In the genomic region with DNA sequence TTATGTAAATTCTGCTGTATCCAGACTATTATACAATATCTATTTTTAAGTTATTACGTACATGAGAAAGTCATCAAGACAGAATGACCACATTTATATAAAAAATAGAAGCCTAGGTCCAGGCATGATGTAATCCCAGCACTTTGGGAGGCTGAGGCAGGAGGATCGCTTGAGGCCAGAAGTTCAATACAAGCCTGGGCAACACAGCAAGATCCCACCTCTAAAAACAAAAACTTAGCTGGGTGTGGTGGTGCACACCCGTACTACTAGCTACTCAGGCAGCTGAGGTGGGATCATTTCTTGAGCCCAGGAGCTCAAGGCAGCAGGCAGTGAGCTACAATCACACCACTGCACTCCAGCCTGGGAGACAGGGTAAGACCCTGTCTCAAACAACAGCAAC, we compare ENCODE assay signal across 27 cellular contexts.
"Had no signal": no experiment of that assay in that cellular context is flagged by ENCODE, and none has a peak within 500 bp of the region (broad histone marks: within the 10 kb centered on the region; RNA-seq: fewer than 3 reads in every experiment).

No MANE protein-coding gene starts in this region.

- H3K4me3 Mint-ChIP-seq: natural killer cell; nephron; neural progenitor cell; stimulated activated effector memory CD8-positive, alpha-beta T cell treated with anti-CD3 and anti-CD28 coated beads, Interleukin-12 subunit alpha, Interleukin-12 subunit beta, amount 100 ng/mL, for 72 hours; stimulated activated naive B cell treated with anti-CD40 and anti-IgM and Interleukin-4, amounts not matched to agents 10 μg/mL and 1 μg/mL and 100 μg/mL, for 72 hours; stimulated activated naive CD8-positive, alpha-beta T cell treated with anti-CD3 and anti-CD28 coated beads, Interleukin-15, Interleukin-2, amounts not matched to agents 100 ng/mL and 50 ng/mL, for 24 hours had no signal

- H3K79me2 ChIP-seq: parathyroid adenoma had no signal

- H3K4me2 ChIP-seq: neural progenitor cell, smooth muscle cell had no signal

- H3K27ac ChIP-seq: neural progenitor cell, ovary, parathyroid adenoma, psoas muscle, skin epidermis, spleen, stomach, thoracic aorta, thyroid gland, tibial nerve, upper lobe of left lung, vagina had no signal

- H2AFZ ChIP-seq: neural progenitor cell, parathyroid adenoma had no signal

- H3K27me3 Mint-ChIP-seq: progenitor cell of endocrine pancreas; stimulated activated naive B cell treated with anti-CD40 and anti-IgM and Interleukin-4, amounts not matched to agents 10 μg/mL and 1 μg/mL and 100 μg/mL, for 72 hours; stimulated activated naive CD8-positive, alpha-beta T cell treated with anti-CD3 and anti-CD28 coated beads, Interleukin-15, Interleukin-2, amounts not matched to agents 100 ng/mL and 50 ng/mL, for 24 hours had no signal

- H3K9ac ChIP-seq: neural progenitor cell, parathyroid adenoma had no signal

- H3K36me3 ChIP-seq: neural progenitor cell, ovary had no signal

- DNase-seq: natural killer cell; occipital lobe; ovary; posterior cingulate gyrus; psoas muscle; right cardiac atrium; spleen; stimulated activated CD4-positive, alpha-beta T cell treated with anti-CD3 and anti-CD28 coated beads, Interleukin-12 subunit alpha, Interleukin-12 subunit beta, amount 100 ng/mL, for 4 hours; stimulated activated CD4-positive, alpha-beta T cell treated with anti-CD3 and anti-CD28 coated beads, Interleukin-1b, Interleukin-23, amount 100 ng/mL, for 48 hours; stimulated activated CD4-positive, alpha-beta T cell treated with anti-CD3 and anti-CD28 coated beads, Interleukin-4, amount 100 ng/mL, for 1 hour; stimulated activated naive B cell treated with anti-CD40 and anti-IgM and Interleukin-4, amounts not matched to agents 10 μg/mL and 1 μg/mL and 100 μg/mL, for 72 hours; stimulated activated naive CD4-positive, alpha-beta T cell treated with Interleukin-2 at 50 U/mL for 16 hours; stomach; thyroid gland; upper lobe of left lung had no signal

- H3K4me1 ChIP-seq: neural progenitor cell, psoas muscle, stomach, thyroid gland, tibial nerve, upper lobe of left lung, vagina had no signal

- H3K27me3 ChIP-seq: neural progenitor cell, ovary, spleen, stomach, thyroid gland, tibial nerve, upper lobe of left lung, vagina had no signal

- H3K27ac Mint-ChIP-seq: natural killer cell; nephron; neural progenitor cell; progenitor cell of endocrine pancreas; stimulated activated effector memory CD8-positive, alpha-beta T cell treated with anti-CD3 and anti-CD28 coated beads, Interleukin-12 subunit alpha, Interleukin-12 subunit beta, amount 100 ng/mL, for 72 hours; stimulated activated naive B cell treated with anti-CD40 and anti-IgM and Interleukin-4, amounts not matched to agents 10 μg/mL and 1 μg/mL and 100 μg/mL, for 72 hours; stimulated activated naive CD8-positive, alpha-beta T cell treated with anti-CD3 and anti-CD28 coated beads, Interleukin-15, Interleukin-2, amounts not matched to agents 100 ng/mL and 50 ng/mL, for 24 hours had no signal

- H3K9me3 ChIP-seq: ovary, psoas muscle, spleen, stomach, thoracic aorta, thyroid gland, tibial nerve, upper lobe of left lung, vagina had no signal

- ATAC-seq: natural killer cell; psoas muscle; right cardiac atrium; sciatic nerve; stimulated activated effector memory CD8-positive, alpha-beta T cell treated with anti-CD3 and anti-CD28 coated beads, Interleukin-12 subunit alpha, Interleukin-12 subunit beta, amount 100 ng/mL, for 72 hours; stimulated activated naive B cell treated with anti-CD40 and anti-IgM and Interleukin-4, amounts not matched to agents 10 μg/mL and 1 μg/mL and 100 μg/mL, for 72 hours had no signal

- H3K9me3 Mint-ChIP-seq: natural killer cell; nephron; neural progenitor cell; stimulated activated effector memory CD8-positive, alpha-beta T cell treated with anti-CD3 and anti-CD28 coated beads, Interleukin-12 subunit alpha, Interleukin-12 subunit beta, amount 100 ng/mL, for 72 hours; stimulated activated naive B cell treated with anti-CD40 and anti-IgM and Interleukin-4, amounts not matched to agents 10 μg/mL and 1 μg/mL and 100 μg/mL, for 72 hours; stimulated activated naive CD8-positive, alpha-beta T cell treated with anti-CD3 and anti-CD28 coated beads, Interleukin-15, Interleukin-2, amounts not matched to agents 100 ng/mL and 50 ng/mL, for 24 hours had no signal

- H3K4me1 Mint-ChIP-seq: natural killer cell, nephron, neural progenitor cell had no signal

- H3K4me3 ChIP-seq: neural progenitor cell, ovary, psoas muscle, skin epidermis, smooth muscle cell, spleen, stomach, thoracic aorta, thyroid gland, tibial nerve, upper lobe of left lung, vagina had no signal
